In the genomic region with DNA sequence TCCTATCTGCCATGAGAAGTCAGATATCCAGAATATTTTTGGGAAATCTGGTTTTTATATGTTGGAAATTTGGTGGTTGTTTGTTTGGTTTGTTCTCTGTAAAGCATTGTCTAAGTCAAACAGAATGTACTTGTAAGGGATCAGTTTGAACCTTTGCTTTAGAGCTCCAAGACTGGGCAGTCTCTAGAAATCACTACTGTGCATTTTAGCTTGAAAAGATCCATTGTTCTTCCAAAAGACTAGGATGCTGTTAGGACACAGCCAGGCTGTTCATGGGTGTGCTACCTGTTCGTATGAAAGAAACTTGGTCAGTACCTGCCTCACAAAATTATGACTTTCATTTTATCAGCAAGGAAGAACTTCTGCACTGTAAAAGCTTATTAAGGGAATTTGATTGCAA, we compare ENCODE assay signal across 15 cellular contexts.
"Had no signal": no experiment of that assay in that cellular context is flagged by ENCODE, and none has a peak within 500 bp of the region (broad histone marks: within the 10 kb centered on the region; RNA-seq: fewer than 3 reads in every experiment).

No MANE protein-coding gene starts in this region.

- H3K4me3 Mint-ChIP-seq: naive thymus-derived CD4-positive, alpha-beta T cell; nephron progenitor cell; type B pancreatic cell had no signal

- H3K4me1 Mint-ChIP-seq: naive thymus-derived CD4-positive, alpha-beta T cell had no signal

- H3K36me3 Mint-ChIP-seq: naive thymus-derived CD4-positive, alpha-beta T cell; type B pancreatic cell had no signal

- H3K9me3 Mint-ChIP-seq: nephron progenitor cell, type B pancreatic cell had no signal

- DNase-seq: effector CD8-positive, alpha-beta T cell; heart right ventricle; islet precursor cell; left ventricle myocardium inferior; lower lobe of right lung; mesendoderm; naive thymus-derived CD4-positive, alpha-beta T cell; nephron progenitor cell; psoas muscle; sigmoid colon; stimulated activated CD4-positive, alpha-beta T cell treated with anti-CD3 and anti-CD28 coated beads, Interleukin-2, amount 100 ng/mL, for 24 hours; stimulated activated naive CD4-positive, alpha-beta T cell; stomach; thyroid gland had no signal

- H3K27ac Mint-ChIP-seq: naive thymus-derived CD4-positive, alpha-beta T cell; nephron progenitor cell; type B pancreatic cell had no signal

- H3K27me3 Mint-ChIP-seq: type B pancreatic cell had no signal
